In the genomic region with DNA sequence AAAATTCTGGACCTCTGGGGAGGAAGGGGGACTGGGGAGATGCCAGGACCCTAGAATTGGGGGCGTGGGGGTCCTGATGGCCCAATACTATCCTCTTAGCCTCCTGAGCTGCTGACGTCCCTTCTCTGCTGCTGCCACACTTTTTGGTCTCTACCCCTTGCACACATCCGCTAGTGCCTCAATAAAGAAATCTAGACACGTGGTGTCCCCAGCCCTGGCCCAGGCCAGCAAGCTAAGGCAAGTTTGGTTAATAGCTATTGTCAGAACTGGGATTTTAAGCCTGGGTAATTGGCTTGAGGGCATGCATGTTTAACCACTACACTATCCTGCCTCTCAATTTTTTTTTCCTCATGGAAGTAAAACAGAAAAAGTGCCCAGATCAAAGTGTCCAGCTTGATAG, we compare ENCODE assay signal across 8 cellular contexts. TPM values are rescaled to one million over a fixed set of nuclear protein-coding genes. Genes with fewer than 3 reads are reported as not detected.
A peak's percentile ranks its signal among the peaks of the same experiment; 100 is the strongest.
DNase-seq lines count a peak whose midpoint lies in the region; ATAC-seq and FAIRE-seq lines count a peak whose summit lies in the region.

No MANE protein-coding gene starts in this region.

- peak; percentile 33 for DNase-seq in NK-92 treated with Interleukin-12 subunit alpha and Interleukin-12 subunit beta, amount 100 ng/mL, for 24 hours (lab: John Stamatoyannopoulos, UW)
- DNase-seq in NK-92 (lab: John Stamatoyannopoulos, UW; ENCODE audit: unreplicated experiment) (no peak), left cardiac atrium (peak; percentile 43), frontal cortex (ENCODE audit: low spot score in 2 of 2) (no peak), SIG-M5 treated with dmso at 0.1 percent for 504 hours (lab: John Stamatoyannopoulos, UW; ENCODE audit: unreplicated experiment) (no peak)
- peak; percentile 15 to 18 for DNase-seq in activated CD4-positive, alpha-beta T cell treated with anti-CD3 and anti-CD28 coated beads, Interleukin-2, amount 50 U/mL, for 4 hours
- DNase-seq in stimulated activated naive CD8-positive, alpha-beta T cell treated with anti-CD3 and anti-CD28 coated beads, Interleukin-15, Interleukin-2, amounts not matched to agents 100 U/mL and 50 U/mL, for 24 hours: peak; percentile 54

- intact Hi-C loops in left cardiac atrium (cut with DNase I): loop anchor here in 1 of 2 donors (2.0 kb wide), 1 partner anchor 40 kb away; the partner anchor contains the start of gene OAS3

- ATAC-seq in left cardiac atrium: peak; percentile 53 to 71
- peak; percentile 49 for ATAC-seq in stimulated activated naive CD8-positive, alpha-beta T cell treated with anti-CD3 and anti-CD28 coated beads, Interleukin-15, Interleukin-2, amounts not matched to agents 100 U/mL and 50 U/mL, for 24 hours
- no peak for ATAC-seq in HG02870 (IDR thresholded peaks at IDR 0.05; ENCODE audit: unreplicated experiment)

- no peak for FAIRE-seq in frontal cortex (lab: Jason Lieb, UNC)

RNA-seq across cellular contexts. Expression of gene OAS2, which starts 1.0 kb away (rescaled TPM):
- total RNA-seq in left cardiac atrium (10 to 100 TPM in 1 of 2 donors, 1 to 10 TPM in 1; 6.5 to 18.4 TPM), frontal cortex (0.82 TPM)

RNA-seq across cellular contexts. Expression of gene OAS3, which starts 41.0 kb away (rescaled TPM):
- 10 to 100 TPM in 1 of 2 donors, 1 to 10 TPM in 1; 8.1 to 19.4 TPM for total RNA-seq in left cardiac atrium
- total RNA-seq in frontal cortex: 2.0 TPM

Comparison
In these comparisons a context has a peak if more than half of its experiments do, and no peak if none do; other contexts are left out.
1. DNase-seq: peak in NK-92 treated with Interleukin-12 subunit alpha and Interleukin-12 subunit beta, amount 100 ng/mL, for 24 hours (single experiment), activated CD4-positive, alpha-beta T cell treated with anti-CD3 and anti-CD28 coated beads, Interleukin-2, amount 50 U/mL, for 4 hours (2 of 2), left cardiac atrium (single experiment) and stimulated activated naive CD8-positive, alpha-beta T cell treated with anti-CD3 and anti-CD28 coated beads, Interleukin-15, Interleukin-2, amounts not matched to agents 100 U/mL and 50 U/mL, for 24 hours (single experiment); none in NK-92 (single experiment), frontal cortex (0 of 2) and SIG-M5 treated with dmso at 0.1 percent for 504 hours (single experiment).